32 cellular contexts compared by ENCODE assay signal in genomic region chr14:58785741-58786140, GRCh38.
"Had no signal": no experiment of that assay in that cellular context is flagged by ENCODE, and none has a peak within 500 bp of the region (broad histone marks: within the 10 kb centered on the region; RNA-seq: fewer than 3 reads in every experiment).

No MANE protein-coding gene starts in this region.

- H3K27me3 ChIP-seq: ascending aorta, body of pancreas, cardiac muscle cell had no signal

- H3K4me1 ChIP-seq: ascending aorta, body of pancreas had no signal

- H3K27ac ChIP-seq: ascending aorta, body of pancreas, cardiac muscle cell, SK-N-MC had no signal

- DNase-seq: activated CD4-positive, alpha-beta memory T cell treated with anti-CD3 and anti-CD28 coated beads for 36 hours; activated CD4-positive, alpha-beta T cell treated with anti-CD3 and anti-CD28 coated beads, Interleukin-2, amount 10 ng/mL, durations not matched to agents 7 days and 5 days; activated CD4-positive, CD25-positive, alpha-beta regulatory T cell; activated CD8-positive, alpha-beta memory T cell treated with anti-CD3 and anti-CD28 coated beads for 24 hours; activated effector memory CD4-positive, alpha-beta T cell treated with anti-CD3 and anti-CD28 coated beads, Interleukin-2, amount 50 U/mL, for 16 hours; activated naive CD4-positive, alpha-beta T cell treated with Interleukin-2 at 50 U/mL for 16 hours; activated naive CD8-positive, alpha-beta T cell treated with anti-CD3 and anti-CD28 coated beads, Interleukin-2, amount 50 U/mL, for 24 hours; activated T-cell treated with anti-CD3 and anti-CD28 coated beads, Interleukin-2, amount 50 U/mL, for 4 hours; amniotic stem cell; body of pancreas; KG1; NCI-H1048; NCI-H1417; NCI-H1930; NCI-H2171; NCI-H2227 treated with DMSO at 0.1 percent for 48 hours; NCI-H446 treated with DMSO at 0.1 percent for 48 hours; NCI-H524 treated with DMSO at 0.1 percent for 48 hours; NCI-H748 treated with DMSO at 0.1 percent for 48 hours; NK-92 treated with Interleukin-12 subunit alpha and Interleukin-12 subunit beta, amount 100 ng/mL, for 24 hours; OCI-M1; RPMI8226; T-cell; T-helper 2 cell; T1000 had no signal

- FAIRE-seq: TTC549 had no signal

- H3K4me3 ChIP-seq: ascending aorta, body of pancreas, cardiac muscle cell, SK-N-MC had no signal

- H3K36me3 ChIP-seq: ascending aorta, cardiac muscle cell had no signal

- ATAC-seq: activated naive CD4-positive, alpha-beta T cell treated with anti-CD3 and anti-CD28 coated beads, Interleukin-2, amount 50 U/mL, for 72 hours; activated naive CD8-positive, alpha-beta T cell treated with anti-CD3 and anti-CD28 coated beads, Interleukin-2, amount 50 U/mL, for 24 hours; activated T-cell treated with anti-CD3 and anti-CD28 coated beads, Interleukin-2, amount 50 U/mL, for 4 hours; body of pancreas; Panc1; Right ventricle myocardium inferior; T-cell had no signal

- H3K9me3 ChIP-seq: ascending aorta, body of pancreas had no signal
